In genomic region chr20:8082025-8082424, GRCh38 we compare ENCODE assay signal across 12 cellular contexts. TPM values are rescaled to one million over a fixed set of nuclear protein-coding genes. Genes with fewer than 3 reads are reported as not detected.
DNase-seq lines count a peak whose midpoint lies in the region; ATAC-seq and TF ChIP-seq lines count a peak whose summit lies in the region.
"Had no signal": no experiment of that assay in that cellular context is flagged by ENCODE, and none has a peak within 500 bp of the region (broad histone marks: within the 10 kb centered on the region; RNA-seq: fewer than 3 reads in every experiment).

No MANE protein-coding gene starts in this region.

- H3K79me2 ChIP-seq in neural progenitor cell (ENCODE audit: low read depth): no peaks in the 10 kb centered on the region

- H3K4me1 Mint-ChIP-seq in chondrocyte (ENCODE audit: low read depth): peaks cover 5% of the 10 kb centered on the region
- H3K4me1 Mint-ChIP-seq in neural progenitor cell: peaks cover 3% of the 10 kb centered on the region
- H3K4me1 Mint-ChIP-seq: T-helper 17 cell had no signal

- H3K27me3 ChIP-seq in neural progenitor cell: no peaks in the 10 kb centered on the region
- H3K27me3 ChIP-seq: stomach had no signal

- H3K36me3 Mint-ChIP-seq in chondrocyte (ENCODE audit: low read depth) (no peaks in the 10 kb centered on the region), neural progenitor cell (no peaks in the 10 kb centered on the region)

- H3K4me3 ChIP-seq in neural progenitor cell: no peak overlapping the region
- H3K4me3 ChIP-seq: stomach had no signal

- H3K36me3 ChIP-seq in neural progenitor cell: no peaks in the 10 kb centered on the region
- H3K36me3 ChIP-seq: stomach had no signal

- no peaks in the 10 kb centered on the region for H3K4me1 ChIP-seq in neural progenitor cell

- H4K20me1 ChIP-seq in neural progenitor cell (ENCODE audit: low read depth): no peaks in the 10 kb centered on the region

- TF ChIP-seq CTCF in LNCAP (IDR thresholded peaks at IDR 0.05) (peak; percentile 43), chondrocyte (IDR thresholded peaks at IDR 0.05) (peak; percentile 64), neural progenitor cell (IDR thresholded peaks at IDR 0.05) (peak; percentile 54)

- H3K27ac Mint-ChIP-seq in chondrocyte (ENCODE audit: unreplicated experiment): no peak overlapping the region
- H3K27ac Mint-ChIP-seq in neural progenitor cell: no peak overlapping the region
- H3K27ac Mint-ChIP-seq: T-helper 17 cell had no signal

- H3K9me3 Mint-ChIP-seq in chondrocyte (ENCODE audit: low read depth) (peaks cover 4% of the 10 kb centered on the region), neural progenitor cell (no peaks in the 10 kb centered on the region)

- H3K27ac ChIP-seq in neural progenitor cell: no peak overlapping the region
- H3K27ac ChIP-seq: stomach had no signal

- no peak for ATAC-seq in GM18517 (IDR thresholded peaks at IDR 0.05; ENCODE audit: unreplicated experiment)
- ATAC-seq: left lobe of liver, T-helper 17 cell had no signal

- no peak overlapping the region for H2AFZ ChIP-seq in neural progenitor cell (replicated peaks)

- no peak overlapping the region for H3K4me2 ChIP-seq in neural progenitor cell

- no peaks in the 10 kb centered on the region for H3K9me3 ChIP-seq in neural progenitor cell (ENCODE audit: low read depth)
- H3K9me3 ChIP-seq: stomach had no signal

- peak; percentile 28 for DNase-seq in ELF-1 (ENCODE audit: low read depth, low spot score)
- DNase-seq in chondrocyte (ENCODE audit: low spot score): no peak
- DNase-seq in neural progenitor cell (ENCODE audit: low spot score): peak; percentile 11
- no peak for DNase-seq in stimulated activated CD4-positive, alpha-beta T cell treated with anti-CD3 and anti-CD28 coated beads, Interleukin-12 subunit alpha, Interleukin-12 subunit beta, amount 100 ng/mL, for 4 hours
- no peak for DNase-seq in cortex of kidney (lab: John Stamatoyannopoulos, UW)
- DNase-seq in NCI-H2029 (lab: John Stamatoyannopoulos, UW): no peak
- DNase-seq: GOT3, stomach, T-helper 17 cell had no signal

- H3K4me3 Mint-ChIP-seq in chondrocyte (ENCODE audit: unreplicated experiment) (no peak overlapping the region), neural progenitor cell (no peak overlapping the region)
- H3K4me3 Mint-ChIP-seq: T-helper 17 cell had no signal

- H3K27me3 Mint-ChIP-seq in chondrocyte (ENCODE audit: low read depth): peaks cover 6% of the 10 kb centered on the region
- no peaks in the 10 kb centered on the region for H3K27me3 Mint-ChIP-seq in neural progenitor cell (ENCODE audit: insufficient read depth, low read depth)

- no peak overlapping the region for H3K9ac ChIP-seq in neural progenitor cell

- no peaks in the 10 kb centered on the region for H3F3A ChIP-seq in neural progenitor cell (ENCODE audit: low read depth)

RNA-seq across cellular contexts. Expression of gene PLCB1, which starts 50.0 kb away (rescaled TPM):
- total RNA-seq in chondrocyte (10.8 to 15.3 TPM (median 11.4 TPM) in 3 replicates), neural progenitor cell (ENCODE audit: low replicate concordance) (24.7 and 30.2 TPM in 2 replicates)

Comparison
In these comparisons a context has a peak if more than half of its experiments do, and no peak if none do; other contexts are left out.
1. DNase-seq: peak in ELF-1 (single experiment) and neural progenitor cell (single experiment); none in chondrocyte (single experiment), stimulated activated CD4-positive, alpha-beta T cell treated with anti-CD3 and anti-CD28 coated beads, Interleukin-12 subunit alpha, Interleukin-12 subunit beta, amount 100 ng/mL, for 4 hours (single experiment), cortex of kidney (single experiment) and NCI-H2029 (single experiment).
2. Peak in every context shown above with its lines, with median percentiles within 50 percentile points of each other: CTCF ChIP-seq.